8 cellular contexts compared by ENCODE assay signal in the genomic region with DNA sequence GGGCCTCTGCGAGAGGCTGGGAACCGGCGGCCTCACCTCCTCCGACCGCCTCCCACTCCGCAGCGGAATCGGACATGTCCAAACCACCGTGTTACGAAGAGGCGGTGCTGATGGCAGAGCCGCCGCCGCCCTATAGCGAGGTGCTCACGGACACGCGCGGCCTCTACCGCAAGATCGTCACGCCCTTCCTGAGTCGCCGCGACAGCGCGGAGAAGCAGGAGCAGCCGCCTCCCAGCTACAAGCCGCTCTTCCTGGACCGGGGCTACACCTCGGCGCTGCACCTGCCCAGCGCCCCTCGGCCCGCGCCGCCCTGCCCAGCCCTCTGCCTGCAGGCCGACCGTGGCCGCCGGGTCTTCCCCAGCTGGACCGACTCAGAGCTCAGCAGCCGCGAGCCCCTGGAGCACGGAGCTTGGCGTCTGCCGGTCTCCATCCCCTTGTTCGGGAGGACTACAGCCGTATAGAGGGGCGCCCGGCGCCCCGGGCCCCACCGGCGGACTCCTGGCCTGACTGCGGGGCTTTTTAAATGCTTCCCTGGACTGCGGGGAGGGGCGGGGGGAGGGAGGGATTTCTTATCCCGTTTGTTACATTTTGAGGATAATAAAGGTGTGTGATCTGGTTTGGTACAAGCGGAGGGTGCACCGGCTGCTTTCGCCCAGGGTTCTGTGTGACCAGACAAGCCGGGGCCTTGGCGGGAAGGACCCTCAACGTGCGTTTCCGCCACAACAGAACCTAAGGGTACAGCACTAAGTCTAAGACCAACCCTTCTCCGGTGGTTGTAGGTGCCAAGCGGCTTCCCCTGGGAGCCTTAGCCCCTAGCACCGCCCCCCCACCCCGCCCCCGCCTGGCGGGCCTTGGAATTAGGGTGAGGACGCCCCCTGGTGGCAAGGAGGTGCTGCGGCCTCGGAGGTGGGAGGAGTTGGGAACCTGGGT. TPM values are rescaled to one million over a fixed set of nuclear protein-coding genes. Genes with fewer than 3 reads are reported as not detected.
DNase-seq lines count a peak whose midpoint lies in the region; ATAC-seq and TF ChIP-seq lines count a peak whose summit lies in the region.

No MANE protein-coding gene starts in this region.

- no peaks in the 10 kb centered on the region for H3K9me3 Mint-ChIP-seq in nephron

- no peaks in the 10 kb centered on the region for H3K9me3 ChIP-seq in Karpas-422 (ENCODE audit: low read length)

- no peaks in the 10 kb centered on the region for H3K27me3 ChIP-seq in Karpas-422 (ENCODE audit: low read length)

- peak overlapping the region; percentile 86 for H3K27ac ChIP-seq in Karpas-422 (ENCODE audit: low read length)

- no peaks in the 10 kb centered on the region for H3K9me2 ChIP-seq in Karpas-422 (replicated peaks; ENCODE audit: insufficient read depth, low read length)

- H3K4me3 Mint-ChIP-seq in nephron: peak overlapping the region; percentile 81 to 89 (median 88)

- H3K4me2 ChIP-seq in Karpas-422 (ENCODE audit: low read depth, low read length, poor library complexity, severe bottlenecking): peak overlapping the region; percentile 87

- peak overlapping the region; percentile 89 for H3K4me3 ChIP-seq in Karpas-422 (ENCODE audit: low read length)

- H3K79me2 ChIP-seq in Karpas-422 (ENCODE audit: low read length): peaks cover 8% of the 10 kb centered on the region

- peaks cover 5% of the 10 kb centered on the region for H3K27me3 Mint-ChIP-seq in nephron (ENCODE audit: low read depth)

- no peaks in the 10 kb centered on the region for H3K36me3 ChIP-seq in Karpas-422 (ENCODE audit: insufficient read depth, low read length)

- H3K4me1 Mint-ChIP-seq in nephron: peaks cover 18% of the 10 kb centered on the region

- peak overlapping the region; percentile 79 to 91 (median 88) for H3K27ac Mint-ChIP-seq in nephron

- H3K4me1 ChIP-seq in Karpas-422 (ENCODE audit: low read length): peaks cover 62% of the 10 kb centered on the region

- ATAC-seq in GM21529 (IDR thresholded peaks at IDR 0.05; ENCODE audit: unreplicated experiment): peak; percentile 13
- peak; percentile 37 for ATAC-seq in stimulated activated naive CD8-positive, alpha-beta T cell treated with anti-CD3 and anti-CD28 coated beads, Interleukin-15, Interleukin-2, amounts not matched to agents 100 U/mL and 50 U/mL, for 24 hours

- peak overlapping the region; percentile 65; the same call in 1 of the 2 replicates for H2AFZ ChIP-seq in Karpas-422 (ENCODE audit: low read length)

- peaks cover 8% of the 10 kb centered on the region; the same call in 1 of the 2 replicates for H4K20me1 ChIP-seq in Karpas-422 (ENCODE audit: insufficient read depth, low read depth, low read length)

- DNase-seq in DMS114 treated with DMSO at 0.1 percent for 48 hours (lab: John Stamatoyannopoulos, UW; ENCODE audit: unreplicated experiment) (peak; percentile 84), Karpas-422 (peak; percentile 98), RPMI7951 (ENCODE audit: low read depth) (peak; percentile 45), fibroblast of peridontal ligament (ENCODE audit: extremely low read depth) (peak; percentile 84)
- DNase-seq in activated T-helper 1 cell treated with anti-CD3 and anti-CD28 coated beads, Interleukin-2, amount 50 U/mL, for 16 hours (ENCODE audit: low read depth in 1 of 2, low spot score in 1 of 2): peak; percentile 93 to 98
- peak; percentile 99 for DNase-seq in stimulated activated naive CD8-positive, alpha-beta T cell treated with anti-CD3 and anti-CD28 coated beads, Interleukin-15, Interleukin-2, amounts not matched to agents 100 U/mL and 50 U/mL, for 24 hours

- peak; percentile 96 to 99 (median 98) for TF ChIP-seq CTCF in nephron (IDR thresholded peaks at IDR 0.05; ENCODE audit: unreplicated experiment in 3 of 3)

- H3K9ac ChIP-seq in Karpas-422 (ENCODE audit: low read length): peak overlapping the region; percentile 89

- peaks cover 23% of the 10 kb centered on the region for H3K36me3 Mint-ChIP-seq in nephron (ENCODE audit: low read depth)

RNA-seq across cellular contexts. Expression of a gene that starts 9.3 kb away (rescaled TPM):
- 26.8 and 59.4 TPM in 2 replicates for total RNA-seq in Karpas-422 (2014; rRNA removed; shearing (Covaris generic); ENCODE audit: low replicate concordance)
- total RNA-seq in RPMI7951 (2014; rRNA removed; shearing (Covaris generic)): 13.9 and 20.8 TPM in 2 replicates

RNA-seq across cellular contexts. Expression of a gene that starts 17.5 kb away (rescaled TPM):
- 29.1 and 72.7 TPM in 2 replicates for total RNA-seq in Karpas-422 (2014; rRNA removed; shearing (Covaris generic); ENCODE audit: low replicate concordance)
- total RNA-seq in RPMI7951 (2014; rRNA removed; shearing (Covaris generic)): 29.7 and 39.5 TPM in 2 replicates

RNA-seq across cellular contexts. Expression of a gene that starts 29.4 kb away (rescaled TPM):
- 45.5 and 79.1 TPM in 2 replicates for total RNA-seq in Karpas-422 (2014; rRNA removed; shearing (Covaris generic); ENCODE audit: low replicate concordance)
- total RNA-seq in RPMI7951 (2014; rRNA removed; shearing (Covaris generic)): 26.9 and 27.4 TPM in 2 replicates

RNA-seq across cellular contexts. Expression of a gene that starts 41.5 kb away (rescaled TPM):
- 53.6 and 138 TPM in 2 replicates for total RNA-seq in Karpas-422 (2014; rRNA removed; shearing (Covaris generic); ENCODE audit: low replicate concordance)
- 88.4 and 93.8 TPM in 2 replicates for total RNA-seq in RPMI7951 (2014; rRNA removed; shearing (Covaris generic))

RNA-seq across cellular contexts. Expression of a gene that starts 46.6 kb away (rescaled TPM):
- 6.0 and 6.5 TPM in 2 replicates for total RNA-seq in Karpas-422 (2014; rRNA removed; shearing (Covaris generic); ENCODE audit: low replicate concordance)
- total RNA-seq in RPMI7951 (2014; rRNA removed; shearing (Covaris generic)): 0.12 and 0.59 TPM in 2 replicates

Comparison
In these comparisons a context has a peak if more than half of its experiments do, and no peak if none do; other contexts are left out.
1. Peak in every context shown above with its lines: DNase-seq, ATAC-seq, H3K4me3 ChIP-seq and H3K27ac ChIP-seq.
2. DNase-seq: peak in every context shown above with its lines; median percentile 99 in stimulated activated naive CD8-positive, alpha-beta T cell treated with anti-CD3 and anti-CD28 coated beads, Interleukin-15, Interleukin-2, amounts not matched to agents 100 U/mL and 50 U/mL, for 24 hours; 98 in Karpas-422; 96 in activated T-helper 1 cell treated with anti-CD3 and anti-CD28 coated beads, Interleukin-2, amount 50 U/mL, for 16 hours; 84 in DMS114 treated with DMSO at 0.1 percent for 48 hours; 84 in fibroblast of peridontal ligament; 45 in RPMI7951.